9 cellular contexts compared by ENCODE assay signal in the genomic region with DNA sequence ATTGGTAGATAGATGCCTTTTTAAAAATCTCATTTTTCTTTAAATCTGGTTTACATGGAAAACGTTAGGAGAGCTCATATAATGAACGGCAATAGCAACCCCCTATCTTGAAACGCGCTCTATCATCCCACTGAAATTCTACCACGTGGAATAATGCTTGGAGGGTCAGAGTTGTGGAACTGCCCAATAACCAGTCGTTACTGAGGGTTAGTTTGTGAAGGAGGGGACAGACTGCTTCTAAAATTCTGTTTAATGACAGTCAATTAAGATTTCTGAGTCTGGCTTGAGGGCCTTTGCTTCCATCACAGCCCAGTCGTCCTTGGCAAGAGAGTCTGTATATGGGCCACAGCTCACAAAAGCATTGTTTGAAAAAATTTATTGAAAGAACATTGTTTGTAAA. TPM values are rescaled to one million over a fixed set of nuclear protein-coding genes. Genes with fewer than 3 reads are reported as not detected.
A peak's percentile ranks its signal among the peaks of the same experiment; 100 is the strongest.
DNase-seq lines count a peak whose midpoint lies in the region; ATAC-seq and TF ChIP-seq lines count a peak whose summit lies in the region.
"Had no signal": no experiment of that assay in that cellular context is flagged by ENCODE, and none has a peak within 500 bp of the region (broad histone marks: within the 10 kb centered on the region; RNA-seq: fewer than 3 reads in every experiment).

No MANE protein-coding gene starts in this region.

- no peak overlapping the region for H3K27ac ChIP-seq in HEK293 (ENCODE audit: extremely low read depth, low read depth, low read length)
- peak overlapping the region; percentile 76 for H3K27ac ChIP-seq in duodenal mucosa (ENCODE audit: low read depth, low read length)
- no peak overlapping the region for H3K27ac ChIP-seq in neural cell (ENCODE audit: low read length)

- no peak for TF ChIP-seq EP300 in neural cell (conservative IDR thresholded peaks at IDR 0.05; ENCODE audit: poor library complexity, severe bottlenecking)

- H2AFZ ChIP-seq in neural cell (ENCODE audit: low read depth, low read length), result no peak overlapping the region

- CTCF ChIA-PET in HEK293 (lab: Yijun Ruan, JAX), result interaction anchor here (0.6 to 2.9 kb wide), 2 partner anchors 78 to 87 kb away, joined by 4 to 15 read pairs; no protein-coding TSS in a partner anchor

- no peaks in the 10 kb centered on the region for H3K9me3 Mint-ChIP-seq in CD14-positive monocyte

- H3K79me2 ChIP-seq in neural cell (replicated peaks; ENCODE audit: insufficient read depth, low read length), result no peaks in the 10 kb centered on the region

- peaks cover 62% of the 10 kb centered on the region for H3K4me1 Mint-ChIP-seq in CD14-positive monocyte

- no peak overlapping the region for H3K4me2 ChIP-seq in neural cell (ENCODE audit: low read length)

- H3K4me1 ChIP-seq in HEK293 (ENCODE audit: control insufficient read depth, insufficient read depth, low read length) (no peaks in the 10 kb centered on the region; the same call in 1 of the 2 replicates), duodenal mucosa (ENCODE audit: control insufficient read depth in 1 of 2, insufficient read depth in 2 of 2, low read length in 2 of 2) (peaks cover 42 to 46% of the 10 kb centered on the region in 2 donors)

- no peaks in the 10 kb centered on the region for H3F3A ChIP-seq in neural cell (ENCODE audit: insufficient read depth, low read length, poor library complexity, severe bottlenecking)

- peak overlapping the region; percentile 92 to 97 (median 95) for H3K27ac Mint-ChIP-seq in CD14-positive monocyte

- H3K9me3 ChIP-seq in HEK293 (ENCODE audit: control insufficient read depth, insufficient read depth, low read depth, low read length), result no peaks in the 10 kb centered on the region
- H3K9me3 ChIP-seq in duodenal mucosa (ENCODE audit: control insufficient read depth in 1 of 2, low read length in 2 of 2), result no peaks in the 10 kb centered on the region
- no peaks in the 10 kb centered on the region for H3K9me3 ChIP-seq in neural cell (ENCODE audit: low read length)

- H3K9ac ChIP-seq in duodenal mucosa (ENCODE audit: low read depth in 1 of 2, low read length in 2 of 2) (peak overlapping the region; percentile 85 to 90), neural cell (ENCODE audit: low read length) (no peak overlapping the region)

- DNase-seq in CD14-positive monocyte (ENCODE audit: low spot score), result no peak
- no peak for DNase-seq in NCI-H1436 (lab: John Stamatoyannopoulos, UW)
- no peak for DNase-seq in NCI-H226
- DNase-seq: GOT3 had no signal

- no peaks in the 10 kb centered on the region for H3K27me3 Mint-ChIP-seq in CD14-positive monocyte (ENCODE audit: low read depth in 3 of 3)

- peak overlapping the region; percentile 91 to 96 for H3K4me3 Mint-ChIP-seq in CD14-positive monocyte

- H4K20me1 ChIP-seq in neural cell (ENCODE audit: insufficient read depth), result no peaks in the 10 kb centered on the region

- H3K4me3 ChIP-seq in HEK293 (ENCODE audit: low read depth, low read length) (peak overlapping the region; percentile 51), duodenal mucosa (ENCODE audit: low read depth in 1 of 2, low read length in 2 of 2) (peak overlapping the region; percentile 76 to 77), neural cell (ENCODE audit: low read length) (peak overlapping the region; percentile 69)

- no peaks in the 10 kb centered on the region for H3K9me2 ChIP-seq in neural cell (ENCODE audit: insufficient read depth, low read length)

- H3K36me3 Mint-ChIP-seq in CD14-positive monocyte, result peaks cover 33 to 37% of the 10 kb centered on the region in 2 donors

- TF ChIP-seq CTCF in CD14-positive monocyte (IDR thresholded peaks at IDR 0.05) (no peak), HEK293 (tag by site-specific recombination; IDR thresholded peaks at IDR 0.05) (no peak), neural cell (IDR thresholded peaks at IDR 0.05; ENCODE audit: poor library complexity, severe bottlenecking) (no peak)

- POLR2A ChIA-PET in HEK293 (lab: Yijun Ruan, JAX), result interaction anchor here (0.9 to 1.0 kb wide), 2 partner anchors 62 to 78 kb away, joined by 3 to 4 read pairs; no protein-coding TSS in a partner anchor

- ATAC-seq in activated CD4-positive, CD25-positive, alpha-beta regulatory T cell treated with anti-CD3 and anti-CD28 coated beads, Interleukin-2, amount 50 U/mL, for 24 hours, result no peak
- no peak for ATAC-seq in GM19395 (IDR thresholded peaks at IDR 0.05; ENCODE audit: unreplicated experiment)

- H3K36me3 ChIP-seq in HEK293 (ENCODE audit: control insufficient read depth in 2 of 2, insufficient read depth in 1 of 2, low read length in 2 of 2), result peaks cover 0 to 15% of the 10 kb centered on the region in 2 experiments; a peak in 1 of 3 replicates
- H3K36me3 ChIP-seq in duodenal mucosa (ENCODE audit: control insufficient read depth in 1 of 2, insufficient read depth in 2 of 2, low read length in 2 of 2), result peaks cover 12 to 15% of the 10 kb centered on the region in 2 donors
- no peaks in the 10 kb centered on the region for H3K36me3 ChIP-seq in neural cell (ENCODE audit: insufficient read depth, low read length)

- H3K27me3 ChIP-seq in duodenal mucosa (ENCODE audit: control insufficient read depth in 1 of 2, insufficient read depth in 2 of 2, low read length in 2 of 2), result no peaks in the 10 kb centered on the region
- peaks cover 41% of the 10 kb centered on the region for H3K27me3 ChIP-seq in neural cell (ENCODE audit: insufficient read depth, low read depth, low read length)

- no peak for TF ChIP-seq RAD21 in neural cell (conservative IDR thresholded peaks at IDR 0.05)

- intact Hi-C loops in CD14-positive monocyte (cut with micrococcal nuclease), result loop anchor here in 1 of 2 donors (5.0 kb wide), 1 partner anchor 47 kb away; no protein-coding TSS in a partner anchor

TF ChIP-seq in HEK293, 187 proteins besides CTCF, POLR2A, EP300 and RAD21 (continues in another document):
- TF ChIP-seq ZNF37A (tag by site-specific recombination; IDR thresholded peaks at IDR 0.05) (no peak), ZIC2 (tag by site-specific recombination; IDR thresholded peaks at IDR 0.05) (no peak), ZNF148 (tag by site-specific recombination; IDR thresholded peaks at IDR 0.05; ENCODE audit: borderline replicate concordance) (no peak)
- TF ChIP-seq, protein P1, sequence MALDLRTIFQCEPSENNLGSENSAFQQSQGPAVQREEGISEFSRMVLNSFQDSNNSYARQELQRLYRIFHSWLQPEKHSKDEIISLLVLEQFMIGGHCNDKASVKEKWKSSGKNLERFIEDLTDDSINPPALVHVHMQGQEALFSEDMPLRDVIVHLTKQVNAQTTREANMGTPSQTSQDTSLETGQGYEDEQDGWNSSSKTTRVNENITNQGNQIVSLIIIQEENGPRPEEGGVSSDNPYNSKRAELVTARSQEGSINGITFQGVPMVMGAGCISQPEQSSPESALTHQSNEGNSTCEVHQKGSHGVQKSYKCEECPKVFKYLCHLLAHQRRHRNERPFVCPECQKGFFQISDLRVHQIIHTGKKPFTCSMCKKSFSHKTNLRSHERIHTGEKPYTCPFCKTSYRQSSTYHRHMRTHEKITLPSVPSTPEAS (tag by site-specific recombination; IDR thresholded peaks at IDR 0.05), result no peak

TF ChIP-seq in neural cell, 6 proteins besides CTCF, POLR2A, EP300 and RAD21:
- TF ChIP-seq MXI1 (conservative IDR thresholded peaks at IDR 0.05; ENCODE audit: poor library complexity, severe bottlenecking) (no peak), POLR2AphosphoS5 (IDR thresholded peaks at IDR 0.05) (no peak)

RNA-seq across cellular contexts. Expression of gene IRF8, which starts 0.5 kb away (rescaled TPM):
- polyA plus RNA-seq in CD14-positive monocyte, result 100 to 1,000 TPM; 157 to 187 TPM
- not detected in 2 replicates for polyA plus RNA-seq in neural cell
- polyA minus RNA-seq in neural cell, result not detected in 2 replicates

Comparison
In these comparisons a context has a peak if more than half of its experiments do, and no peak if none do; other contexts are left out.
1. RNA of gene IRF8, which starts 0.5 kb away (polyA plus RNA-seq): 157 to 187 TPM in CD14-positive monocyte; not detected in neural cell; every median in the first group is over 100 times any median in the second.
2. Peak in every context shown above with its lines, with median percentiles within 50 percentile points of each other: H3K4me3 ChIP-seq.